Comparison of ENCODE assay signal across 20 cellular contexts in genomic region chr10:93501650-93502049, GRCh38.
"Had no signal": no experiment of that assay in that cellular context is flagged by ENCODE, and none has a peak within 500 bp of the region (broad histone marks: within the 10 kb centered on the region; RNA-seq: fewer than 3 reads in every experiment).

No MANE protein-coding gene starts in this region.

- H3K9me3 Mint-ChIP-seq: activated naive CD8-positive, alpha-beta T cell treated with anti-CD3 and anti-CD28 coated beads for 36 hours; activated T-cell treated with anti-CD3 and anti-CD28 coated beads, Interleukin-2, amount 50 U/mL, for 4 hours; effector memory CD8-positive, alpha-beta T cell; mesothelial cell of epicardium; neural crest cell; stimulated activated naive CD8-positive, alpha-beta T cell treated with anti-CD3 and anti-CD28 coated beads, Interleukin-15, Interleukin-2, amounts not matched to agents 100 ng/mL and 50 ng/mL, for 24 hours had no signal

- H3K4me1 ChIP-seq: lower lobe of right lung had no signal

- H3K4me3 ChIP-seq: lower lobe of right lung, ovary, right lobe of liver, smooth muscle cell, suprapubic skin had no signal

- H3K27ac Mint-ChIP-seq: activated naive CD8-positive, alpha-beta T cell treated with anti-CD3 and anti-CD28 coated beads for 36 hours; effector memory CD8-positive, alpha-beta T cell; mesothelial cell of epicardium; stimulated activated naive CD8-positive, alpha-beta T cell treated with anti-CD3 and anti-CD28 coated beads, Interleukin-15, Interleukin-2, amounts not matched to agents 100 ng/mL and 50 ng/mL, for 24 hours had no signal

- DNase-seq: activated CD4-positive, alpha-beta T cell treated with anti-CD3 and anti-CD28 coated beads, Interleukin-2, amount 50 U/mL, for 1 hour; activated CD4-positive, CD25-positive, alpha-beta regulatory T cell; activated gamma-delta T cell; activated naive CD8-positive, alpha-beta T cell treated with anti-CD3 and anti-CD28 coated beads for 36 hours; activated T-cell treated with anti-CD3 and anti-CD28 coated beads, Interleukin-2, amount 50 U/mL, for 4 hours; anterior cingulate cortex; brain microvascular endothelial cell; dermis blood vessel endothelial cell; effector memory CD8-positive, alpha-beta T cell; left colon; lower lobe of right lung; ovary; right lobe of liver; trophoblast cell had no signal

- H3K27ac ChIP-seq: brain microvascular endothelial cell, epithelial cell of prostate, lower lobe of right lung, ovary, right lobe of liver, suprapubic skin had no signal

- H3K4me2 ChIP-seq: smooth muscle cell had no signal

- H3K27me3 ChIP-seq: brain microvascular endothelial cell, ovary, right lobe of liver, suprapubic skin had no signal

- ATAC-seq: activated T-cell treated with anti-CD3 and anti-CD28 coated beads, Interleukin-2, amount 50 U/mL, for 4 hours; effector memory CD8-positive, alpha-beta T cell; left colon; lower lobe of right lung; right lobe of liver had no signal

- H3K4me3 Mint-ChIP-seq: activated naive CD8-positive, alpha-beta T cell treated with anti-CD3 and anti-CD28 coated beads for 36 hours; activated T-cell treated with anti-CD3 and anti-CD28 coated beads, Interleukin-2, amount 50 U/mL, for 4 hours; effector memory CD8-positive, alpha-beta T cell; mesothelial cell of epicardium; neural crest cell; stimulated activated naive CD8-positive, alpha-beta T cell treated with anti-CD3 and anti-CD28 coated beads, Interleukin-15, Interleukin-2, amounts not matched to agents 100 ng/mL and 50 ng/mL, for 24 hours had no signal

- H3K9me3 ChIP-seq: lower lobe of right lung, ovary, right lobe of liver, suprapubic skin had no signal

- H3K27me3 Mint-ChIP-seq: activated naive CD8-positive, alpha-beta T cell treated with anti-CD3 and anti-CD28 coated beads for 36 hours; effector memory CD8-positive, alpha-beta T cell; stimulated activated naive CD8-positive, alpha-beta T cell treated with anti-CD3 and anti-CD28 coated beads, Interleukin-15, Interleukin-2, amounts not matched to agents 100 ng/mL and 50 ng/mL, for 24 hours had no signal

- H3K36me3 ChIP-seq: brain microvascular endothelial cell, lower lobe of right lung, ovary, right lobe of liver, suprapubic skin had no signal
